Comparison of ENCODE assay signal across 1 cellular context in the genomic region with DNA sequence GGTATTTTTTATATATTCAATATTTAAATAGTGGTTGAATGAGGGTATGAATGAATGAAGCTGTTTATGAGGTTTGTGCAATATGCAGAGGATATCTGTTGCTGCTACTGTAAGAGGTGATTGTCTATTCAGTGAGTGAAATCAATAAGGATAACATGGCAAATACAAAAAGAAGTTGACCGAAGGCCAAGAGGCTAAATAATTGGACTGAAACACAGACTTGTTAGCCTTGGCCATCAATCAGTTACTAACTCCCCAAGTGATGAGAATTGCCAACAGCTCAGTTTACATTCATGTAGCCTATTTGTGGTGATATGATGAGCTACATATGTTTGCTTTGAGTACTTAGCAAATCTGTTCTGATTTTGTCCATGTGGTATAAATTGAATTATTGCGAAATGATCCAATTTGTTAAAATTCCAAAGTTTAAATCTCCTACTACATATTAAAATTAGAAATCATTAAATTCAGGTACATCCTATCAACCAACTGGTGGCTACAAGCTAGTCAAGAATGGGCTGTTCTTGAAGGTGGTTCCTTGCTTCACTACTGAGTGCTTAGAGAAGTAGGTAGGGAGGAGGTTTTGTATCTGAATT.
TF ChIP-seq lines count a peak whose summit lies in the region.

No MANE protein-coding gene starts in this region.

TF ChIP-seq in HepG2, 621 proteins besides CTCF, POLR2A, EP300 and RAD21 (continued from another document and continues in another):
- TF ChIP-seq, protein P1, sequence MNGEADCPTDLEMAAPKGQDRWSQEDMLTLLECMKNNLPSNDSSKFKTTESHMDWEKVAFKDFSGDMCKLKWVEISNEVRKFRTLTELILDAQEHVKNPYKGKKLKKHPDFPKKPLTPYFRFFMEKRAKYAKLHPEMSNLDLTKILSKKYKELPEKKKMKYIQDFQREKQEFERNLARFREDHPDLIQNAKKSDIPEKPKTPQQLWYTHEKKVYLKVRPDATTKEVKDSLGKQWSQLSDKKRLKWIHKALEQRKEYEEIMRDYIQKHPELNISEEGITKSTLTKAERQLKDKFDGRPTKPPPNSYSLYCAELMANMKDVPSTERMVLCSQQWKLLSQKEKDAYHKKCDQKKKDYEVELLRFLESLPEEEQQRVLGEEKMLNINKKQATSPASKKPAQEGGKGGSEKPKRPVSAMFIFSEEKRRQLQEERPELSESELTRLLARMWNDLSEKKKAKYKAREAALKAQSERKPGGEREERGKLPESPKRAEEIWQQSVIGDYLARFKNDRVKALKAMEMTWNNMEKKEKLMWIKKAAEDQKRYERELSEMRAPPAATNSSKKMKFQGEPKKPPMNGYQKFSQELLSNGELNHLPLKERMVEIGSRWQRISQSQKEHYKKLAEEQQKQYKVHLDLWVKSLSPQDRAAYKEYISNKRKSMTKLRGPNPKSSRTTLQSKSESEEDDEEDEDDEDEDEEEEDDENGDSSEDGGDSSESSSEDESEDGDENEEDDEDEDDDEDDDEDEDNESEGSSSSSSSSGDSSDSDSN (CRISPR knock-in tag; IDR thresholded peaks at IDR 0.05) = no peak
- TF ChIP-seq NFIC (IDR thresholded peaks at IDR 0.05; ENCODE audit: low read length) (0 out of 2 replicates have a peak, but pooled peaks have one; percentile 34), FOXA3 (CRISPR knock-in tag; IDR thresholded peaks at IDR 0.05) (peak; percentile 28; the same call in 1 of the 2 replicates), NFE2L1 (CRISPR knock-in tag; IDR thresholded peaks at IDR 0.05; ENCODE audit: borderline replicate concordance) (no peak), SRSF1 (optimal IDR thresholded peaks at IDR 0.05; ENCODE audit: low read depth, low read length) (no peak), ONECUT2 (CRISPR knock-in tag; IDR thresholded peaks at IDR 0.05) (peak; percentile 53; the same call in 1 of the 2 replicates), NFKBIZ (CRISPR knock-in tag; IDR thresholded peaks at IDR 0.05) (no peak), GABPA (IDR thresholded peaks at IDR 0.05; ENCODE audit: low read depth, low read length) (no peak), GABPA (CRISPR knock-in tag; IDR thresholded peaks at IDR 0.05; ENCODE audit: low read depth) (no peak), TCF7 (IDR thresholded peaks at IDR 0.05; ENCODE audit: low read depth) (peak; percentile 48; the same call in 1 of the 2 replicates), ZNF709 (CRISPR knock-in tag; IDR thresholded peaks at IDR 0.05) (no peak), RBFOX2 (IDR thresholded peaks at IDR 0.05; ENCODE audit: low read depth, low read length) (no peak), SSRP1 (CRISPR knock-in tag; IDR thresholded peaks at IDR 0.05) (no peak), ZMAT3 (CRISPR knock-in tag; conservative IDR thresholded peaks at IDR 0.05) (no peak), ASH2L (IDR thresholded peaks at IDR 0.05; ENCODE audit: insufficient read length, low read depth, low read length) (no peak), ZNF773 (CRISPR knock-in tag; IDR thresholded peaks at IDR 0.05; ENCODE audit: borderline replicate concordance) (no peak), NR2F2 (IDR thresholded peaks at IDR 0.05; ENCODE audit: borderline replicate concordance, low read depth) (peak; percentile 93), MAFK (conservative IDR thresholded peaks at IDR 0.05 in 1 of 2, IDR thresholded peaks at IDR 0.05 in 1 of 2; ENCODE audit: low read length in 2 of 2) (no peak), BCL6 (CRISPR knock-in tag; IDR thresholded peaks at IDR 0.05) (0 out of 2 replicates have a peak, but pooled peaks have one; percentile 16), TBX2 (CRISPR knock-in tag; IDR thresholded peaks at IDR 0.05; ENCODE audit: borderline replicate concordance) (peak; percentile 25; the same call in 1 of the 2 replicates), GATAD2A (CRISPR knock-in tag; IDR thresholded peaks at IDR 0.05) (0 out of 2 replicates have a peak, but pooled peaks have one; percentile 40), ZNF839 (CRISPR knock-in tag; IDR thresholded peaks at IDR 0.05; ENCODE audit: borderline replicate concordance) (no peak), ZNF7 (CRISPR knock-in tag; IDR thresholded peaks at IDR 0.05) (no peak), ELF4 (CRISPR knock-in tag; IDR thresholded peaks at IDR 0.05; ENCODE audit: borderline replicate concordance) (no peak), FOXP1 (IDR thresholded peaks at IDR 0.05) (no peak), FOXP1 (CRISPR knock-in tag; IDR thresholded peaks at IDR 0.05) (peak; percentile 14; the same call in 1 of the 2 replicates), TAF15 (IDR thresholded peaks at IDR 0.05; ENCODE audit: low read depth, low read length, poor library complexity, severe bottlenecking) (no peak), MTF2 (CRISPR knock-in tag; IDR thresholded peaks at IDR 0.05; ENCODE audit: borderline replicate concordance) (no peak), SOX6 (IDR thresholded peaks at IDR 0.05) (no peak), SOX6 (CRISPR knock-in tag; IDR thresholded peaks at IDR 0.05) (peak; percentile 30; the same call in 1 of the 2 replicates), NR2F6 (IDR thresholded peaks at IDR 0.05) (peak; percentile 73), NR2F6 (CRISPR knock-in tag; IDR thresholded peaks at IDR 0.05) (no peak)
- TF ChIP-seq, protein P2, sequence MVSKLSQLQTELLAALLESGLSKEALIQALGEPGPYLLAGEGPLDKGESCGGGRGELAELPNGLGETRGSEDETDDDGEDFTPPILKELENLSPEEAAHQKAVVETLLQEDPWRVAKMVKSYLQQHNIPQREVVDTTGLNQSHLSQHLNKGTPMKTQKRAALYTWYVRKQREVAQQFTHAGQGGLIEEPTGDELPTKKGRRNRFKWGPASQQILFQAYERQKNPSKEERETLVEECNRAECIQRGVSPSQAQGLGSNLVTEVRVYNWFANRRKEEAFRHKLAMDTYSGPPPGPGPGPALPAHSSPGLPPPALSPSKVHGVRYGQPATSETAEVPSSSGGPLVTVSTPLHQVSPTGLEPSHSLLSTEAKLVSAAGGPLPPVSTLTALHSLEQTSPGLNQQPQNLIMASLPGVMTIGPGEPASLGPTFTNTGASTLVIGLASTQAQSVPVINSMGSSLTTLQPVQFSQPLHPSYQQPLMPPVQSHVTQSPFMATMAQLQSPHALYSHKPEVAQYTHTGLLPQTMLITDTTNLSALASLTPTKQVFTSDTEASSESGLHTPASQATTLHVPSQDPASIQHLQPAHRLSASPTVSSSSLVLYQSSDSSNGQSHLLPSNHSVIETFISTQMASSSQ (IDR thresholded peaks at IDR 0.05; ENCODE audit: low read depth) = 0 out of 2 replicates have a peak, but pooled peaks have one; percentile 31
- TF ChIP-seq, protein P2 (CRISPR knock-in tag; IDR thresholded peaks at IDR 0.05; ENCODE audit: borderline replicate concordance) = no peak
- TF ChIP-seq, protein P3, sequence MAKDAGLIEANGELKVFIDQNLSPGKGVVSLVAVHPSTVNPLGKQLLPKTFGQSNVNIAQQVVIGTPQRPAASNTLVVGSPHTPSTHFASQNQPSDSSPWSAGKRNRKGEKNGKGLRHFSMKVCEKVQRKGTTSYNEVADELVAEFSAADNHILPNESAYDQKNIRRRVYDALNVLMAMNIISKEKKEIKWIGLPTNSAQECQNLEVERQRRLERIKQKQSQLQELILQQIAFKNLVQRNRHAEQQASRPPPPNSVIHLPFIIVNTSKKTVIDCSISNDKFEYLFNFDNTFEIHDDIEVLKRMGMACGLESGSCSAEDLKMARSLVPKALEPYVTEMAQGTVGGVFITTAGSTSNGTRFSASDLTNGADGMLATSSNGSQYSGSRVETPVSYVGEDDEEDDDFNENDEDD (CRISPR knock-in tag; IDR thresholded peaks at IDR 0.05; ENCODE audit: borderline replicate concordance) = no peak
- TF ChIP-seq, protein P4, sequence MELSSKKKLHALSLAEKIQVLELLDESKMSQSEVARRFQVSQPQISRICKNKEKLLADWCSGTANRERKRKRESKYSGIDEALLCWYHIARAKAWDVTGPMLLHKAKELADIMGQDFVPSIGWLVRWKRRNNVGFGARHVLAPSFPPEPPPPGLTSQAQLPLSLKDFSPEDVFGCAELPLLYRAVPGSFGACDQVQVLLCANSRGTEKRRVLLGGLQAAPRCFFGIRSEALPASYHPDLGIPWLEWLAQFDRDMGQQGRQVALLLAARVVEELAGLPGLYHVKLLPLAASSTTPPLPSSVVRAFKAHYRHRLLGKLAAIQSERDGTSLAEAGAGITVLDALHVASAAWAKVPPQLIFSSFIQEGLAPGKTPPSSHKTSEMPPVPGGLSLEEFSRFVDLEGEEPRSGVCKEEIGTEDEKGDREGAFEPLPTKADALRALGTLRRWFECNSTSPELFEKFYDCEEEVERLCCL (CRISPR knock-in tag; IDR thresholded peaks at IDR 0.05; ENCODE audit: borderline replicate concordance) = no peak
- TF ChIP-seq, protein P5, sequence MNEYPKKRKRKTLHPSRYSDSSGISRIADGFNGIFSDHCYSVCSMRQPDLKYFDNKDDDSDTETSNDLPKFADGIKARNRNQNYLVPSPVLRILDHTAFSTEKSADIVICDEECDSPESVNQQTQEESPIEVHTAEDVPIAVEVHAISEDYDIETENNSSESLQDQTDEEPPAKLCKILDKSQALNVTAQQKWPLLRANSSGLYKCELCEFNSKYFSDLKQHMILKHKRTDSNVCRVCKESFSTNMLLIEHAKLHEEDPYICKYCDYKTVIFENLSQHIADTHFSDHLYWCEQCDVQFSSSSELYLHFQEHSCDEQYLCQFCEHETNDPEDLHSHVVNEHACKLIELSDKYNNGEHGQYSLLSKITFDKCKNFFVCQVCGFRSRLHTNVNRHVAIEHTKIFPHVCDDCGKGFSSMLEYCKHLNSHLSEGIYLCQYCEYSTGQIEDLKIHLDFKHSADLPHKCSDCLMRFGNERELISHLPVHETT (CRISPR knock-in tag; conservative IDR thresholded peaks at IDR 0.05) = no peak
- TF ChIP-seq, protein P6, sequence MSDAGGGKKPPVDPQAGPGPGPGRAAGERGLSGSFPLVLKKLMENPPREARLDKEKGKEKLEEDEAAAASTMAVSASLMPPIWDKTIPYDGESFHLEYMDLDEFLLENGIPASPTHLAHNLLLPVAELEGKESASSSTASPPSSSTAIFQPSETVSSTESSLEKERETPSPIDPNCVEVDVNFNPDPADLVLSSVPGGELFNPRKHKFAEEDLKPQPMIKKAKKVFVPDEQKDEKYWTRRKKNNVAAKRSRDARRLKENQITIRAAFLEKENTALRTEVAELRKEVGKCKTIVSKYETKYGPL (CRISPR knock-in tag; IDR thresholded peaks at IDR 0.05) = no peak
- TF ChIP-seq, protein P7, sequence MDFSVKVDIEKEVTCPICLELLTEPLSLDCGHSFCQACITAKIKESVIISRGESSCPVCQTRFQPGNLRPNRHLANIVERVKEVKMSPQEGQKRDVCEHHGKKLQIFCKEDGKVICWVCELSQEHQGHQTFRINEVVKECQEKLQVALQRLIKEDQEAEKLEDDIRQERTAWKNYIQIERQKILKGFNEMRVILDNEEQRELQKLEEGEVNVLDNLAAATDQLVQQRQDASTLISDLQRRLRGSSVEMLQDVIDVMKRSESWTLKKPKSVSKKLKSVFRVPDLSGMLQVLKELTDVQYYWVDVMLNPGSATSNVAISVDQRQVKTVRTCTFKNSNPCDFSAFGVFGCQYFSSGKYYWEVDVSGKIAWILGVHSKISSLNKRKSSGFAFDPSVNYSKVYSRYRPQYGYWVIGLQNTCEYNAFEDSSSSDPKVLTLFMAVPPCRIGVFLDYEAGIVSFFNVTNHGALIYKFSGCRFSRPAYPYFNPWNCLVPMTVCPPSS (IDR thresholded peaks at IDR 0.05) = no peak
- TF ChIP-seq, protein P8, sequence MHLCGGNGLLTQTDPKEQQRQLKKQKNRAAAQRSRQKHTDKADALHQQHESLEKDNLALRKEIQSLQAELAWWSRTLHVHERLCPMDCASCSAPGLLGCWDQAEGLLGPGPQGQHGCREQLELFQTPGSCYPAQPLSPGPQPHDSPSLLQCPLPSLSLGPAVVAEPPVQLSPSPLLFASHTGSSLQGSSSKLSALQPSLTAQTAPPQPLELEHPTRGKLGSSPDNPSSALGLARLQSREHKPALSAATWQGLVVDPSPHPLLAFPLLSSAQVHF (CRISPR knock-in tag; IDR thresholded peaks at IDR 0.05) = no peak
- TF ChIP-seq, protein P9, sequence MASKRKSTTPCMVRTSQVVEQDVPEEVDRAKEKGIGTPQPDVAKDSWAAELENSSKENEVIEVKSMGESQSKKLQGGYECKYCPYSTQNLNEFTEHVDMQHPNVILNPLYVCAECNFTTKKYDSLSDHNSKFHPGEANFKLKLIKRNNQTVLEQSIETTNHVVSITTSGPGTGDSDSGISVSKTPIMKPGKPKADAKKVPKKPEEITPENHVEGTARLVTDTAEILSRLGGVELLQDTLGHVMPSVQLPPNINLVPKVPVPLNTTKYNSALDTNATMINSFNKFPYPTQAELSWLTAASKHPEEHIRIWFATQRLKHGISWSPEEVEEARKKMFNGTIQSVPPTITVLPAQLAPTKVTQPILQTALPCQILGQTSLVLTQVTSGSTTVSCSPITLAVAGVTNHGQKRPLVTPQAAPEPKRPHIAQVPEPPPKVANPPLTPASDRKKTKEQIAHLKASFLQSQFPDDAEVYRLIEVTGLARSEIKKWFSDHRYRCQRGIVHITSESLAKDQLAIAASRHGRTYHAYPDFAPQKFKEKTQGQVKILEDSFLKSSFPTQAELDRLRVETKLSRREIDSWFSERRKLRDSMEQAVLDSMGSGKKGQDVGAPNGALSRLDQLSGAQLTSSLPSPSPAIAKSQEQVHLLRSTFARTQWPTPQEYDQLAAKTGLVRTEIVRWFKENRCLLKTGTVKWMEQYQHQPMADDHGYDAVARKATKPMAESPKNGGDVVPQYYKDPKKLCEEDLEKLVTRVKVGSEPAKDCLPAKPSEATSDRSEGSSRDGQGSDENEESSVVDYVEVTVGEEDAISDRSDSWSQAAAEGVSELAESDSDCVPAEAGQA (IDR thresholded peaks at IDR 0.05; ENCODE audit: low read depth) = no peak
- TF ChIP-seq, protein P9 (CRISPR knock-in tag; IDR thresholded peaks at IDR 0.05; ENCODE audit: borderline replicate concordance) = no peak
